In the genomic region with DNA sequence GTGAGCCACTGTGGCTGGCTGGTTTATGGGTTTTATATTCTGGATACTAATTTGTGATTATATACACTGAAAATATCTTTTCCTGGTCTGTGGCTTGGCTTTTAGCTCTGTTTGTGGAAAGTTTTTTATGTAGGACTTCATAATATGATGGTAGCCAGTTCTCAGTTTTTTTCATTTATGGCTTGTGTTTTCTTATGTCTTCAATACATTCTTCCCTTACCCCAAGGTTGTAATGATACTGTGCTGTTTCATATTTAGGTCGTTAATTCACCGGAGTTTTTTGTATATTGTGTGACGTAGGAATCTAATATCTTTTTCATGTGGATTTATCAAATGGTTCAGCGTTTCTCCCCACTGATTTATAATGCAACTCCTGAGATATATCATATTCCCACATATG, we compare ENCODE assay signal across 1 cellular context.
TF ChIP-seq lines count a peak whose summit lies in the region.

No MANE protein-coding gene starts in this region.

TF ChIP-seq in HEK293, 187 proteins besides CTCF, POLR2A, EP300 and RAD21 (continued from another document):
- TF ChIP-seq, protein P1, sequence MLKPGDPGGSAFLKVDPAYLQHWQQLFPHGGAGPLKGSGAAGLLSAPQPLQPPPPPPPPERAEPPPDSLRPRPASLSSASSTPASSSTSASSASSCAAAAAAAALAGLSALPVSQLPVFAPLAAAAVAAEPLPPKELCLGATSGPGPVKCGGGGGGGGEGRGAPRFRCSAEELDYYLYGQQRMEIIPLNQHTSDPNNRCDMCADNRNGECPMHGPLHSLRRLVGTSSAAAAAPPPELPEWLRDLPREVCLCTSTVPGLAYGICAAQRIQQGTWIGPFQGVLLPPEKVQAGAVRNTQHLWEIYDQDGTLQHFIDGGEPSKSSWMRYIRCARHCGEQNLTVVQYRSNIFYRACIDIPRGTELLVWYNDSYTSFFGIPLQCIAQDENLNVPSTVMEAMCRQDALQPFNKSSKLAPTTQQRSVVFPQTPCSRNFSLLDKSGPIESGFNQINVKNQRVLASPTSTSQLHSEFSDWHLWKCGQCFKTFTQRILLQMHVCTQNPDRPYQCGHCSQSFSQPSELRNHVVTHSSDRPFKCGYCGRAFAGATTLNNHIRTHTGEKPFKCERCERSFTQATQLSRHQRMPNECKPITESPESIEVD (tag by site-specific recombination; IDR thresholded peaks at IDR 0.05) = peak; percentile 58
TF ChIP-seq in HEK293: peak in this region for 1.
